ENCODE assay signal across 9 cellular contexts in the genomic region with DNA sequence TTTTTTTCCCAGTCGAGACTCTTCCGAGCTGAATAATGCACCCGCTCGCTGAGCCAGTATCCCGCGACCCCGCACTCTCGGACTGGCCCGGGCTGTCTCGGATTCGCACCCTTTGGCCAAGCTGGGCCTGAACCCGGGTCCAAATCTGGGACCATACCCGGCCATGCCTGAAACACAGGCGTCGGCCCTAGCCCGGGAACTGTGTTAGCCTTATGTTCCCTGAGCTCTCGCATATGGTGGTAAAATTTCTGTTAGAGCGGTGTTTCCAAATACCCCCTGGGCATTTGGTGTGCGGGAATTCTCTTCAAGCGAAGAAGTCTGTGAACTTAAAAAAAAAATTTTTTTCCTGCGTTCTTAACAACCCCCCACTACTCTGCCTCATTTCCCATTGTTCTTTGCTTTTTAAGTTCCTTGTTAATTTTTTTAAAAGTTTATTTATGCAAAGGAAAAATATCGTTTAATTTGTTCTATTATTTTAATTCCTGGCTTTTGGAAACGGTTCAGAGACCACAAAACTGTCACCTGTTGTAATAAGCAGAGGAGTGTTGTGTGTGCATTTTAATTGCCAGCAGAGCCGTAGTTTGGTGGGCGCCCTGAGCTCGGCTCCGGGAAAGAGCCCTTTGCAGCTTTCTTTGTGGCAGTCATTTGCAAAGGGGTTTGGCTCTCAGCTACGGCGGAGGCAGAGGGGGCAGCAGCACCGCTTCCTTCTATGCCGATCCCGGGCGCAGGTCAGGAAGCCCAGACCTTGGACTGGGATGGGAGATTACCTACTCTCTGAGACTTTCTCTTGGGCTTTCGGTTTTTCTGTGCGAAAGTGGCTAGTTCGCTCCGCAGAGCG. TPM values are rescaled to one million over a fixed set of nuclear protein-coding genes. Genes with fewer than 3 reads are reported as not detected.
A peak's percentile ranks its signal among the peaks of the same experiment; 100 is the strongest.
DNase-seq lines count a peak whose midpoint lies in the region; ATAC-seq lines count a peak whose summit lies in the region.
"Had no signal": no experiment of that assay in that cellular context is flagged by ENCODE, and none has a peak within 500 bp of the region (broad histone marks: within the 10 kb centered on the region; RNA-seq: fewer than 3 reads in every experiment).

No MANE protein-coding gene starts in this region.

- no peak overlapping the region for H3K27ac Mint-ChIP-seq in activated naive CD8-positive, alpha-beta T cell treated with anti-CD3 and anti-CD28 coated beads, Interleukin-2, amount 50 U/mL, for 24 hours

- H3K23ac ChIP-seq in mesenchymal stem cell (ENCODE audit: low read length in 2 of 2) = peak overlapping the region in 1 of 2 experiments; percentile 85

- H2BK5ac ChIP-seq in mesenchymal stem cell (ENCODE audit: low read depth, low read length, poor library complexity, severe bottlenecking) = no peak overlapping the region

- H3K27me3 ChIP-seq in mesenchymal stem cell (ENCODE audit: control insufficient read depth in 1 of 2, insufficient read depth in 1 of 2, low read length in 2 of 2) = peaks cover 84 to 94% of the 10 kb centered on the region in 2 experiments
- H3K27me3 ChIP-seq in SJCRH30 = peaks cover 15% of the 10 kb centered on the region

- no peak overlapping the region for H3K18ac ChIP-seq in mesenchymal stem cell (ENCODE audit: low read depth in 1 of 2, low read length in 2 of 2)

- 6% methylated on average over 32 of the region's 38 CpGs for WGBS in mesenchymal stem cell

- peak overlapping the region; percentile 52 for H3K4me3 Mint-ChIP-seq in activated naive CD8-positive, alpha-beta T cell treated with anti-CD3 and anti-CD28 coated beads, Interleukin-2, amount 50 U/mL, for 24 hours

- H3K4me1 ChIP-seq in mesenchymal stem cell (ENCODE audit: control insufficient read depth, insufficient read depth, low read depth, low read length) = peaks cover 33% of the 10 kb centered on the region
- H3K4me1 ChIP-seq in SJCRH30 = no peaks in the 10 kb centered on the region

- peak; percentile 18 for DNase-seq in stimulated activated CD4-positive, alpha-beta T cell treated with anti-CD3 and anti-CD28 coated beads, Interleukin-4, amount 100 ng/mL, for 1 hour
- no peak for DNase-seq in stimulated activated CD4-positive, alpha-beta T cell treated with anti-CD3 and anti-CD28 coated beads, Interleukin-2, amount 100 ng/mL, for 48 hours
- DNase-seq in activated naive CD8-positive, alpha-beta T cell treated with anti-CD3 and anti-CD28 coated beads, Interleukin-2, amount 50 U/mL, for 24 hours = peak; percentile 14
- peak; percentile 28 for DNase-seq in mesenchymal stem cell
- DNase-seq in SJCRH30 = no peak
- DNase-seq in SHP77 treated with DMSO at 0.1 percent for 48 hours (lab: John Stamatoyannopoulos, UW) = no peak
- DNase-seq in NCI-H2107 (lab: John Stamatoyannopoulos, UW) = no peak
- DNase-seq: NCI-H187 treated with DMSO at 0.1 percent for 48 hours had no signal

- H3K36me3 ChIP-seq in mesenchymal stem cell (ENCODE audit: control insufficient read depth in 1 of 2, insufficient read depth in 2 of 2, low read depth in 1 of 2, low read length in 2 of 2) (no peaks in the 10 kb centered on the region), SJCRH30 (no peaks in the 10 kb centered on the region)

- H3K4me1 Mint-ChIP-seq in activated naive CD8-positive, alpha-beta T cell treated with anti-CD3 and anti-CD28 coated beads, Interleukin-2, amount 50 U/mL, for 24 hours = peaks cover 36% of the 10 kb centered on the region

- H4K8ac ChIP-seq in mesenchymal stem cell (ENCODE audit: low read length) = no peak overlapping the region

- H3K4me2 ChIP-seq in mesenchymal stem cell (ENCODE audit: low read length, poor library complexity, severe bottlenecking) = no peak overlapping the region

- H3K27me3 Mint-ChIP-seq in activated naive CD8-positive, alpha-beta T cell treated with anti-CD3 and anti-CD28 coated beads, Interleukin-2, amount 50 U/mL, for 24 hours = peaks cover 28% of the 10 kb centered on the region

- H3K27ac ChIP-seq in mesenchymal stem cell (ENCODE audit: low read length, poor library complexity, severe bottlenecking) (no peak overlapping the region), SJCRH30 (no peak overlapping the region)

- no peaks in the 10 kb centered on the region for H3K9me3 Mint-ChIP-seq in activated naive CD8-positive, alpha-beta T cell treated with anti-CD3 and anti-CD28 coated beads, Interleukin-2, amount 50 U/mL, for 24 hours

- H3K4me3 ChIP-seq in mesenchymal stem cell (ENCODE audit: insufficient read depth in 1 of 2, low read depth in 1 of 2, low read length in 2 of 2) (no peak overlapping the region), SJCRH30 (no peak overlapping the region)

- H2BK15ac ChIP-seq in mesenchymal stem cell (ENCODE audit: low read depth, poor library complexity, severe bottlenecking) = no peak overlapping the region

- H3K9me3 ChIP-seq in mesenchymal stem cell (ENCODE audit: control insufficient read depth, low read length) = no peaks in the 10 kb centered on the region
- H3K9me3 ChIP-seq in SJCRH30 (replicated peaks) = no peaks in the 10 kb centered on the region

- no peak overlapping the region for H2AFZ ChIP-seq in mesenchymal stem cell (ENCODE audit: low read depth, low read length)

- no peak overlapping the region for H4K91ac ChIP-seq in mesenchymal stem cell (ENCODE audit: low read length)

- H3K9ac ChIP-seq in mesenchymal stem cell (ENCODE audit: low read length) = no peak overlapping the region

- H2BK120ac ChIP-seq in mesenchymal stem cell (ENCODE audit: low read depth, low read length) = no peak overlapping the region

- no peak overlapping the region for H3K4ac ChIP-seq in mesenchymal stem cell (ENCODE audit: low read depth in 1 of 2, low read length in 2 of 2)

- no peak for ATAC-seq in activated naive CD8-positive, alpha-beta T cell treated with anti-CD3 and anti-CD28 coated beads, Interleukin-2, amount 50 U/mL, for 24 hours
- ATAC-seq in GM21390 (IDR thresholded peaks at IDR 0.05; ENCODE audit: unreplicated experiment) = no peak

- no peak overlapping the region for H2BK12ac ChIP-seq in mesenchymal stem cell (ENCODE audit: low read length in 2 of 2)

- H3K36me3 Mint-ChIP-seq in activated naive CD8-positive, alpha-beta T cell treated with anti-CD3 and anti-CD28 coated beads, Interleukin-2, amount 50 U/mL, for 24 hours (ENCODE audit: low read depth) = no peaks in the 10 kb centered on the region

- H3K79me1 ChIP-seq in mesenchymal stem cell (replicated peaks; ENCODE audit: low read length, poor library complexity, severe bottlenecking) = no peaks in the 10 kb centered on the region

- no peak overlapping the region for H2AK5ac ChIP-seq in mesenchymal stem cell (ENCODE audit: low read length, severe bottlenecking)

- no peak overlapping the region for H3K14ac ChIP-seq in mesenchymal stem cell (ENCODE audit: low read length in 2 of 2)

RNA-seq across cellular contexts. Expression of a gene that starts 3.3 kb away (rescaled TPM):
- polyA plus RNA-seq in mesenchymal stem cell (2013, experiment 1 of 2) = 54.2 TPM
- polyA plus RNA-seq in mesenchymal stem cell (2013, experiment 2 of 2) = 50.2 TPM
- 89.4 and 94.9 TPM in 2 replicates for total RNA-seq in SJCRH30 (2014; rRNA removed; shearing (Covaris generic))

RNA-seq across cellular contexts. Expression of a gene that starts 53.3 kb away (rescaled TPM):
- 40.9 TPM for polyA plus RNA-seq in mesenchymal stem cell (2013, experiment 1 of 2)
- polyA plus RNA-seq in mesenchymal stem cell (2013, experiment 2 of 2) = 42.1 TPM
- 64.8 TPM in 2 replicates for total RNA-seq in SJCRH30 (2014; rRNA removed; shearing (Covaris generic))

Comparison
In these comparisons a context has a peak if more than half of its experiments do, and no peak if none do; other contexts are left out.
1. DNase-seq: peak in stimulated activated CD4-positive, alpha-beta T cell treated with anti-CD3 and anti-CD28 coated beads, Interleukin-4, amount 100 ng/mL, for 1 hour (single experiment), activated naive CD8-positive, alpha-beta T cell treated with anti-CD3 and anti-CD28 coated beads, Interleukin-2, amount 50 U/mL, for 24 hours (single experiment) and mesenchymal stem cell (single experiment); none in stimulated activated CD4-positive, alpha-beta T cell treated with anti-CD3 and anti-CD28 coated beads, Interleukin-2, amount 100 ng/mL, for 48 hours (0 of 2), SJCRH30 (0 of 2), SHP77 treated with DMSO at 0.1 percent for 48 hours (single experiment) and NCI-H2107 (single experiment).